ENCODE assay signal across 21 cellular contexts in genomic region chr6:100255701-100256100, GRCh38.
A peak's percentile ranks its signal among the peaks of the same experiment; 100 is the strongest.
DNase-seq lines count a peak whose midpoint lies in the region; ATAC-seq, FAIRE-seq and TF ChIP-seq lines count a peak whose summit lies in the region.
"Had no signal": no experiment of that assay in that cellular context is flagged by ENCODE, and none has a peak within 500 bp of the region (broad histone marks: within the 10 kb centered on the region; RNA-seq: fewer than 3 reads in every experiment).

No MANE protein-coding gene starts in this region.

- H3K9ac ChIP-seq in OCI-LY1 (ENCODE audit: low read length) = no peak overlapping the region
- H3K9ac ChIP-seq in endothelial cell of umbilical vein (replicated peaks; ENCODE audit: extremely low read depth, insufficient read depth, low read length) = no peak overlapping the region

- no peak; the same call in 2 of the 3 replicates for ATAC-seq in GM23338
- ATAC-seq in activated CD8-positive, alpha-beta T cell treated with anti-CD3 and anti-CD28 coated beads, Interleukin-2, amount 10 ng/mL, durations not matched to agents 7 days and 5 days = no peak

- H4K20me1 ChIP-seq in GM23338 (replicated peaks; ENCODE audit: insufficient read depth) = no peaks in the 10 kb centered on the region
- H4K20me1 ChIP-seq in OCI-LY1 (ENCODE audit: insufficient read depth, low read length) = no peaks in the 10 kb centered on the region
- no peaks in the 10 kb centered on the region for H4K20me1 ChIP-seq in endothelial cell of umbilical vein (replicated peaks; ENCODE audit: control insufficient read depth, extremely low read depth, insufficient read depth, low read length)

- 0 out of 2 replicates have a peak overlapping the region, but pooled peaks have one; percentile 29 for H3K27ac ChIP-seq in GM23338 (ENCODE audit: low read depth)
- H3K27ac ChIP-seq in OCI-LY1 (ENCODE audit: low read depth, low read length, poor library complexity, severe bottlenecking) = no peak overlapping the region
- no peak overlapping the region for H3K27ac ChIP-seq in endothelial cell of umbilical vein (ENCODE audit: insufficient read depth, low read depth, low read length)
- H3K27ac ChIP-seq: C4-2B, RWPE1 had no signal

- no peak for TF ChIP-seq POLR2A in endothelial cell of umbilical vein (IDR thresholded peaks at IDR 0.05; ENCODE audit: low read depth, low read length)

- H3K4me1 ChIP-seq in GM23338 (ENCODE audit: insufficient read depth) (peaks cover 8% of the 10 kb centered on the region; the same call in 1 of the 2 replicates), OCI-LY1 (ENCODE audit: insufficient read depth, low read length, severe bottlenecking) (peaks cover 15% of the 10 kb centered on the region), endothelial cell of umbilical vein (ENCODE audit: control insufficient read depth, extremely low read depth, insufficient read depth, low read length) (peaks cover 8% of the 10 kb centered on the region)

- no peaks in the 10 kb centered on the region for H3K36me3 ChIP-seq in GM23338 (ENCODE audit: insufficient read depth)
- H3K36me3 ChIP-seq in OCI-LY1 (ENCODE audit: insufficient read depth, low read length) = no peaks in the 10 kb centered on the region
- no peaks in the 10 kb centered on the region for H3K36me3 ChIP-seq in endothelial cell of umbilical vein (ENCODE audit: control insufficient read depth in 2 of 2, extremely low read depth in 1 of 2, insufficient read depth in 2 of 2, low read length in 2 of 2)
- H3K36me3 ChIP-seq: MG63 had no signal

- BruUV-seq in endothelial cell of umbilical vein (replicated peaks; lab: Mats Ljungman, UMichigan) (no TSS peak), Calu3 (replicated peaks; lab: Mats Ljungman, UMichigan) (no TSS peak)

- no peaks in the 10 kb centered on the region for H3K9me2 ChIP-seq in GM23338 (ENCODE audit: insufficient read depth)
- H3K9me2 ChIP-seq in OCI-LY1 (ENCODE audit: low read depth, low read length) = no peaks in the 10 kb centered on the region

- dilution Hi-C loops in endothelial cell of umbilical vein (cut with MboI; ENCODE audit: extremely low pct_ligation_motif_present, low sequenced_read_pairs) = no loop called here

- POLR2A ChIA-PET in endothelial cell of umbilical vein (lab: Charles Lee) = no interaction called here
- POLR2A ChIA-PET in activated CD8-positive, alpha-beta T cell treated with anti-CD3 and anti-CD28 coated beads, Interleukin-2, amount 10 ng/mL, durations not matched to agents 7 days and 5 days (lab: Charles Lee) = no interaction called here

- CTCF ChIA-PET in endothelial cell of umbilical vein (lab: Charles Lee) (interaction anchor here (0.9 kb wide), 1 partner anchor 41 kb away, joined by 3 read pairs; no protein-coding TSS in a partner anchor), Calu3 (lab: Charles Lee) (no interaction called here)
- CTCF ChIA-PET in activated CD8-positive, alpha-beta T cell treated with anti-CD3 and anti-CD28 coated beads, Interleukin-2, amount 10 ng/mL, durations not matched to agents 7 days and 5 days (lab: Charles Lee) = no interaction called here

- no peaks in the 10 kb centered on the region for H3K9me3 ChIP-seq in OCI-LY1 (ENCODE audit: low read length)
- no peaks in the 10 kb centered on the region for H3K9me3 ChIP-seq in endothelial cell of umbilical vein (replicated peaks; ENCODE audit: control insufficient read depth, insufficient read depth, low read length)
- H3K9me3 ChIP-seq: MG63 had no signal

- peaks cover 14% of the 10 kb centered on the region for H3K4me1 Mint-ChIP-seq in GM23338
- H3K4me1 Mint-ChIP-seq in nephron progenitor cell = peaks cover 42% of the 10 kb centered on the region
- H3K4me1 Mint-ChIP-seq in activated CD8-positive, alpha-beta T cell treated with anti-CD3 and anti-CD28 coated beads, Interleukin-2, amount 10 ng/mL, durations not matched to agents 7 days and 5 days (ENCODE audit: low read depth) = peaks cover 10% of the 10 kb centered on the region
- H3K4me1 Mint-ChIP-seq in Calu3 (ENCODE audit: low read depth, unreplicated experiment) = peaks cover 11% of the 10 kb centered on the region

- H3K27ac Mint-ChIP-seq in GM23338 = no peak overlapping the region
- H3K27ac Mint-ChIP-seq in nephron progenitor cell = peak overlapping the region; percentile 2
- no peak overlapping the region for H3K27ac Mint-ChIP-seq in activated CD8-positive, alpha-beta T cell treated with anti-CD3 and anti-CD28 coated beads, Interleukin-2, amount 10 ng/mL, durations not matched to agents 7 days and 5 days
- H3K27ac Mint-ChIP-seq in Calu3 (ENCODE audit: unreplicated experiment) = no peak overlapping the region
- H3K27ac Mint-ChIP-seq: T-helper 1 cell treated with Interleukin-12 subunit alpha and Interleukin-12 subunit beta and Interleukin-4 antibody, amounts not matched to agents 30 μg/mL and 1 μg/mL, for 36 hours had no signal

- H3K79me2 ChIP-seq in GM23338 (replicated peaks; ENCODE audit: insufficient read depth) (no peaks in the 10 kb centered on the region), OCI-LY1 (ENCODE audit: insufficient read depth, low read length) (no peaks in the 10 kb centered on the region), endothelial cell of umbilical vein (ENCODE audit: control insufficient read depth, insufficient read depth, low read length) (no peaks in the 10 kb centered on the region)

- H3K36me3 Mint-ChIP-seq in GM23338 (ENCODE audit: low read depth) (no peaks in the 10 kb centered on the region), nephron progenitor cell (ENCODE audit: low read depth) (no peaks in the 10 kb centered on the region), Calu3 (ENCODE audit: insufficient read depth, unreplicated experiment) (no peaks in the 10 kb centered on the region)
- no peaks in the 10 kb centered on the region for H3K36me3 Mint-ChIP-seq in activated CD8-positive, alpha-beta T cell treated with anti-CD3 and anti-CD28 coated beads, Interleukin-2, amount 10 ng/mL, durations not matched to agents 7 days and 5 days (ENCODE audit: low read depth)

- H3K9me3 Mint-ChIP-seq in GM23338 (no peaks in the 10 kb centered on the region), nephron progenitor cell (no peaks in the 10 kb centered on the region), Calu3 (ENCODE audit: low read depth, unreplicated experiment) (no peaks in the 10 kb centered on the region)
- H3K9me3 Mint-ChIP-seq in activated CD8-positive, alpha-beta T cell treated with anti-CD3 and anti-CD28 coated beads, Interleukin-2, amount 10 ng/mL, durations not matched to agents 7 days and 5 days (ENCODE audit: insufficient read depth) = no peaks in the 10 kb centered on the region
- H3K9me3 Mint-ChIP-seq: T-helper 1 cell treated with Interleukin-12 subunit alpha and Interleukin-12 subunit beta and Interleukin-4 antibody, amounts not matched to agents 30 μg/mL and 1 μg/mL, for 36 hours had no signal

- H2AFZ ChIP-seq in GM23338 = 0 out of 2 replicates have a peak overlapping the region, but pooled peaks have one; percentile 0
- 0 out of 2 replicates have a peak overlapping the region, but pooled peaks have one; percentile 83 for H2AFZ ChIP-seq in OCI-LY1 (ENCODE audit: low read length)
- H2AFZ ChIP-seq in endothelial cell of umbilical vein (ENCODE audit: low read depth, low read length) = peak overlapping the region; percentile 31

- no peak for DNase-seq in GM23338 (ENCODE audit: low spot score)
- DNase-seq in endothelial cell of umbilical vein (ENCODE audit: low read depth, low spot score) = no peak
- no peak for DNase-seq in nephron progenitor cell
- DNase-seq in NCI-H1417 treated with DMSO at 0.1 percent for 48 hours (lab: John Stamatoyannopoulos, UW) = no peak
- DNase-seq in DMS53 (lab: John Stamatoyannopoulos, UW) = no peak
- DNase-seq in activated CD8-positive, alpha-beta T cell treated with anti-CD3 and anti-CD28 coated beads, Interleukin-2, amount 10 ng/mL, durations not matched to agents 7 days and 5 days = no peak
- DNase-seq in Calu3 = no peak
- DNase-seq: ACHN, GF-D8, H7, MG63, NCI-H1048, NCI-H1436 treated with DMSO at 0.1 percent for 48 hours, NCI-H2029 treated with DMSO at 0.1 percent for 48 hours, NCI-H510A, NCI-H748 treated with DMSO at 0.1 percent for 48 hours, SIG-M5 had no signal

- TF ChIP-seq CTCF in GM23338 (conservative IDR thresholded peaks at IDR 0.05; ENCODE audit: low read depth in 2 of 2) (no peak), OCI-LY1 (IDR thresholded peaks at IDR 0.05; ENCODE audit: low read length) (no peak), endothelial cell of umbilical vein (IDR thresholded peaks at IDR 0.05; ENCODE audit: extremely low read depth in 1 of 2, insufficient read depth in 1 of 2, low read depth in 1 of 2, low read length in 2 of 2) (no peak), nephron progenitor cell (IDR thresholded peaks at IDR 0.05) (no peak), Calu3 (IDR thresholded peaks at IDR 0.05; ENCODE audit: unreplicated experiment) (no peak)

- H3K4me3 ChIP-seq in GM23338 (no peak overlapping the region), OCI-LY1 (ENCODE audit: low read depth, low read length, poor library complexity, severe bottlenecking) (no peak overlapping the region), endothelial cell of umbilical vein (replicated peaks in 1 of 3; ENCODE audit: insufficient read depth in 1 of 3, low read depth in 1 of 3, low read length in 3 of 3) (no peak overlapping the region)
- H3K4me3 ChIP-seq: MG63 had no signal

- no peaks in the 10 kb centered on the region for H3K27me3 ChIP-seq in GM23338 (ENCODE audit: insufficient read depth)
- no peaks in the 10 kb centered on the region for H3K27me3 ChIP-seq in OCI-LY1 (ENCODE audit: insufficient read depth, low read length)
- H3K27me3 ChIP-seq in endothelial cell of umbilical vein (ENCODE audit: control insufficient read depth in 2 of 2, insufficient read depth in 2 of 2, low read length in 2 of 2) = no peaks in the 10 kb centered on the region
- H3K27me3 ChIP-seq: MG63 had no signal

- H3K9me1 ChIP-seq in endothelial cell of umbilical vein (replicated peaks; ENCODE audit: control insufficient read depth, extremely low read depth, insufficient read depth, low read length) = no peaks in the 10 kb centered on the region

- H3K4me3 Mint-ChIP-seq in GM23338 (no peak overlapping the region), nephron progenitor cell (no peak overlapping the region), Calu3 (ENCODE audit: low read depth, unreplicated experiment) (no peak overlapping the region)
- no peak overlapping the region for H3K4me3 Mint-ChIP-seq in activated CD8-positive, alpha-beta T cell treated with anti-CD3 and anti-CD28 coated beads, Interleukin-2, amount 10 ng/mL, durations not matched to agents 7 days and 5 days
- H3K4me3 Mint-ChIP-seq: T-helper 1 cell treated with Interleukin-12 subunit alpha and Interleukin-12 subunit beta and Interleukin-4 antibody, amounts not matched to agents 30 μg/mL and 1 μg/mL, for 36 hours had no signal

- H3K4me2 ChIP-seq in GM23338 = no peak overlapping the region
- H3K4me2 ChIP-seq in OCI-LY1 (ENCODE audit: low read length) = no peak overlapping the region
- no peak overlapping the region for H3K4me2 ChIP-seq in endothelial cell of umbilical vein (ENCODE audit: insufficient read depth, low read length)

- H3K27me3 Mint-ChIP-seq in GM23338 (ENCODE audit: insufficient read depth, low read depth, poor library complexity) (no peaks in the 10 kb centered on the region), nephron progenitor cell (ENCODE audit: low read depth, poor library complexity) (no peaks in the 10 kb centered on the region), Calu3 (ENCODE audit: unreplicated experiment) (no peaks in the 10 kb centered on the region)
- no peaks in the 10 kb centered on the region for H3K27me3 Mint-ChIP-seq in activated CD8-positive, alpha-beta T cell treated with anti-CD3 and anti-CD28 coated beads, Interleukin-2, amount 10 ng/mL, durations not matched to agents 7 days and 5 days (ENCODE audit: low read depth)

- intact Hi-C loops in endothelial cell of umbilical vein (cut with micrococcal nuclease) = loop anchor here (5.0 kb wide), 1 partner anchor 138 kb away; no protein-coding TSS in a partner anchor
- intact Hi-C loops in Calu3 (cut with micrococcal nuclease; ENCODE audit: unreplicated experiment) = no loop called here

- FAIRE-seq in endothelial cell of umbilical vein (lab: Jason Lieb, UNC) = no peak

- no peaks in the 10 kb centered on the region for H3F3A ChIP-seq in GM23338 (replicated peaks; ENCODE audit: low read depth)
- H3F3A ChIP-seq in OCI-LY1 (ENCODE audit: insufficient read depth, low read length) = no peaks in the 10 kb centered on the region

Comparison
In these comparisons a context has a peak if more than half of its experiments do, and no peak if none do; other contexts are left out.
1. H2AFZ ChIP-seq: peak in every context shown above with its lines; median percentile 83 in OCI-LY1; 31 in endothelial cell of umbilical vein; 0 in GM23338.